Comparison of ENCODE assay signal across 8 cellular contexts in genomic region chr3:168094877-168095610, GRCh38. TPM values are rescaled to one million over a fixed set of nuclear protein-coding genes. Genes with fewer than 3 reads are reported as not detected.
DNase-seq lines count a peak whose midpoint lies in the region; ATAC-seq and TF ChIP-seq lines count a peak whose summit lies in the region.

No MANE protein-coding gene starts in this region.

- intact Hi-C loops in mucosa of descending colon (cut with DNase I, micrococcal nuclease), result loop anchor here in 1 of 2 donors (5.0 kb wide), 1 partner anchor 48 kb away; no protein-coding TSS in a partner anchor

- H3K27me3 ChIP-seq in BLaER1, result no peaks in the 10 kb centered on the region

- no peak overlapping the region for H3K27ac Mint-ChIP-seq in stimulated activated naive CD8-positive, alpha-beta T cell treated with anti-CD3 and anti-CD28 coated beads, Interleukin-15, amount 100 ng/mL, for 72 hours

- H3K4me1 Mint-ChIP-seq in stimulated activated naive CD8-positive, alpha-beta T cell treated with anti-CD3 and anti-CD28 coated beads, Interleukin-15, amount 100 ng/mL, for 72 hours, result peaks cover 6% of the 10 kb centered on the region

- H3K9ac ChIP-seq in BLaER1, result peak overlapping the region; percentile 84

- peak; percentile 72 for DNase-seq in NCI-H2171 treated with DMSO at 0.1 percent for 48 hours (lab: John Stamatoyannopoulos, UW)
- DNase-seq in activated CD8-positive, alpha-beta memory T cell treated with anti-CD3 and anti-CD28 coated beads for 48 hours (ENCODE audit: low read depth in 2 of 3, low spot score in 2 of 3), result peak; percentile 11 to 31 (median 30)
- peak; percentile 87 to 88 for DNase-seq in erythroblast (lab: John Stamatoyannopoulos, UW)
- peak; percentile 65 to 83 (median 78) for DNase-seq in mucosa of descending colon
- DNase-seq in stimulated activated naive CD8-positive, alpha-beta T cell treated with anti-CD3 and anti-CD28 coated beads, Interleukin-15, amount 100 ng/mL, for 72 hours, result peak; percentile 52 to 61

- H3K4me2 ChIP-seq in BLaER1, result peak overlapping the region; percentile 91

- H3K4me3 ChIP-seq in BLaER1 (peak overlapping the region; percentile 79), mucosa of descending colon (peak overlapping the region; percentile 79)

- H3K9me3 Mint-ChIP-seq in stimulated activated naive CD8-positive, alpha-beta T cell treated with anti-CD3 and anti-CD28 coated beads, Interleukin-15, amount 100 ng/mL, for 72 hours, result no peaks in the 10 kb centered on the region

- H4K20me1 ChIP-seq in BLaER1, result peaks cover 45% of the 10 kb centered on the region

- peak; percentile 32 for ATAC-seq in GM18868 (IDR thresholded peaks at IDR 0.05; ENCODE audit: unreplicated experiment)
- peak; percentile 45 for ATAC-seq in HG03045 (IDR thresholded peaks at IDR 0.05; ENCODE audit: unreplicated experiment)
- peak; percentile 42 for ATAC-seq in mucosa of descending colon
- peak; percentile 69 for ATAC-seq in stimulated activated naive CD8-positive, alpha-beta T cell treated with anti-CD3 and anti-CD28 coated beads, Interleukin-15, amount 100 ng/mL, for 72 hours

- H3K36me3 ChIP-seq in BLaER1, result no peaks in the 10 kb centered on the region
- no peaks in the 10 kb centered on the region for H3K36me3 ChIP-seq in mucosa of descending colon (ENCODE audit: low read depth)

- peak overlapping the region; percentile 87 to 94 for H3K4me3 Mint-ChIP-seq in stimulated activated naive CD8-positive, alpha-beta T cell treated with anti-CD3 and anti-CD28 coated beads, Interleukin-15, amount 100 ng/mL, for 72 hours

- peaks cover 39% of the 10 kb centered on the region for H3K4me1 ChIP-seq in BLaER1
- peaks cover 36% of the 10 kb centered on the region for H3K4me1 ChIP-seq in mucosa of descending colon (ENCODE audit: low read depth)

- peaks cover 69% of the 10 kb centered on the region for H3K27me3 Mint-ChIP-seq in stimulated activated naive CD8-positive, alpha-beta T cell treated with anti-CD3 and anti-CD28 coated beads, Interleukin-15, amount 100 ng/mL, for 72 hours

- peak; percentile 68 for TF ChIP-seq POLR2A in erythroblast (IDR thresholded peaks at IDR 0.05; ENCODE audit: low read length)

- TF ChIP-seq CTCF in mucosa of descending colon (IDR thresholded peaks at IDR 0.05), result no peak

- no peaks in the 10 kb centered on the region for H3K9me3 ChIP-seq in BLaER1
- H3K9me3 ChIP-seq in mucosa of descending colon, result no peaks in the 10 kb centered on the region

- peak overlapping the region; percentile 86 for H3K27ac ChIP-seq in BLaER1

RNA-seq across cellular contexts. Expression of gene GOLIM4, which starts 0.7 kb away (rescaled TPM):
- total RNA-seq in mucosa of descending colon, result 100 to 1,000 TPM in 1 of 3 donors, 10 to 100 TPM in 2; 60.8 to 102 (median 80.4) TPM

Comparison
In these comparisons a context has a peak if more than half of its experiments do, and no peak if none do; other contexts are left out.
1. Peak in every context shown above with its lines: DNase-seq, ATAC-seq, H3K4me3 ChIP-seq and H3K27ac ChIP-seq.
2. DNase-seq: peak in every context shown above with its lines; median percentile 88 in erythroblast; 78 in mucosa of descending colon; 72 in NCI-H2171 treated with DMSO at 0.1 percent for 48 hours; 56 in stimulated activated naive CD8-positive, alpha-beta T cell treated with anti-CD3 and anti-CD28 coated beads, Interleukin-15, amount 100 ng/mL, for 72 hours; 30 in activated CD8-positive, alpha-beta memory T cell treated with anti-CD3 and anti-CD28 coated beads for 48 hours.